ENCODE assay signal across 24 cellular contexts in the genomic region with DNA sequence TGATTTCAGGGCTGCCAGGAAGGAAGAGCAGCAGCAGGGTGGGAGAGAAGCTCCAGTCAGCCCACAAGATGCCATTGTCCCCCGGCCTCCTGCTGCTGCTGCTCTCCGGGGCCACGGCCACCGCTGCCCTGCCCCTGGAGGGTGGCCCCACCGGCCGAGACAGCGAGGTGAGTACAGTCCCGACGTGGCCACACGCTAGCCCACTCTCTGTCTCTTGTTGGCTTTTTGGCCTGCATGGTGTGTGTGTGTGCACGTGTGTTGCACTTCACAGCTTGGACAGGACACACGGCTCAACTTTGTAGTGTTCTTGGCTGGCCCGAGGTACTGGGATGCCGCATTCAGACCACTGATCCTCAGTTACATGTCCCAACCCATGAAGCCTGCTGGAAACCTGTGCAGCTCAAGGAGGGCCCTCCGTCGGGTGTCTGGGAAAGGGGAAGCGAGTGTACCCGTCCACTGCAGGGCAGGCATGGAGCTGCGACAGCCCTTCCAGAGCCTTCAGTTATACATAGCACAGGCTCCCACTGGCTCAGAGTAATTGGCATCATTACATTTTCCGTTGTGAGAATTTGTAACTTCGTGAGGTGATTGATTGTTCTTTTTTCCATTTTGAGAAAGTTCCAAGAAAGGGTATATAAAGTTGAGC. TPM values are rescaled to one million over a fixed set of nuclear protein-coding genes. Genes with fewer than 3 reads are reported as not detected.
DNase-seq lines count a peak whose midpoint lies in the region; ATAC-seq and TF ChIP-seq lines count a peak whose summit lies in the region.
"Had no signal": no experiment of that assay in that cellular context is flagged by ENCODE, and none has a peak within 500 bp of the region (broad histone marks: within the 10 kb centered on the region; RNA-seq: fewer than 3 reads in every experiment).

No MANE protein-coding gene starts in this region.

- H3K9me3 Mint-ChIP-seq in H9 (peaks cover 0 to 4% of the 10 kb centered on the region in 2 experiments; a peak in 1 of 5 replicates), nephron progenitor cell (peaks cover 3% of the 10 kb centered on the region), Caco-2 (ENCODE audit: unreplicated experiment) (no peaks in the 10 kb centered on the region)
- H3K9me3 Mint-ChIP-seq: activated B cell treated with CpG ODN at 0.5 μM for 24 hours; CD8-positive, alpha-beta memory T cell; effector memory CD8-positive, alpha-beta T cell; immature natural killer cell; T-helper 2 cell treated with Interferon-gamma antibody and Interleukin-4, amounts not matched to agents 5 μg/mL and 100 μg/mL, for 36 hours had no signal

- peak overlapping the region in 36 of 59 donors; percentile 1 to 52 (median 23) for H3K4me3 ChIP-seq in dorsolateral prefrontal cortex
- no peak overlapping the region for H3K4me3 ChIP-seq in Caco-2 (ENCODE audit: low read depth, low read length)
- H3K4me3 ChIP-seq: right atrium auricular region had no signal

- no peak overlapping the region for H3K23ac ChIP-seq in H9 (ENCODE audit: insufficient read length, low read depth, low read length)

- H3K79me1 ChIP-seq in H9 (ENCODE audit: insufficient read depth, low read depth, low read length, poor library complexity, severe bottlenecking), result no peaks in the 10 kb centered on the region

- peaks cover 19 to 23% of the 10 kb centered on the region in 2 experiments for H3K4me1 Mint-ChIP-seq in H9
- peaks cover 24% of the 10 kb centered on the region for H3K4me1 Mint-ChIP-seq in nephron progenitor cell
- no peaks in the 10 kb centered on the region for H3K4me1 Mint-ChIP-seq in Caco-2 (ENCODE audit: low read depth, unreplicated experiment)
- H3K4me1 Mint-ChIP-seq: activated B cell treated with CpG ODN at 0.5 μM for 24 hours; CD8-positive, alpha-beta memory T cell had no signal

- H3K27me3 ChIP-seq in H9 (ENCODE audit: insufficient read depth, low read length) (no peaks in the 10 kb centered on the region), dorsolateral prefrontal cortex (no peaks in the 10 kb centered on the region), Caco-2 (replicated peaks; ENCODE audit: control insufficient read depth, insufficient read depth, low read length) (no peaks in the 10 kb centered on the region)
- H3K27me3 ChIP-seq: heart left ventricle, right atrium auricular region had no signal

- H2AFZ ChIP-seq in H9 (ENCODE audit: low read length), result no peak overlapping the region

- POLR2A ChIA-PET in Caco-2 (lab: Charles Lee), result no interaction called here

- no peak overlapping the region for H4K91ac ChIP-seq in H9 (ENCODE audit: insufficient read length, low read depth, low read length)

- H3K9me3 ChIP-seq in H9 (ENCODE audit: control insufficient read depth, low read depth, low read length) (no peaks in the 10 kb centered on the region), Caco-2 (no peaks in the 10 kb centered on the region)
- H3K9me3 ChIP-seq: heart left ventricle, right atrium auricular region had no signal

- no peak overlapping the region for H2BK5ac ChIP-seq in H9 (ENCODE audit: insufficient read length, low read length)

- H3T11ph ChIP-seq in H9 (ENCODE audit: low read length), result no peak overlapping the region

- no peak overlapping the region for H2AK5ac ChIP-seq in H9 (ENCODE audit: insufficient read length, low read length)

- DNase-seq in H9 (no peak), dorsolateral prefrontal cortex (no peak), nephron progenitor cell (no peak), Caco-2 (no peak), COLO829 (ENCODE audit: low spot score) (no peak)
- DNase-seq: activated B cell treated with CpG ODN at 0.5 μM for 24 hours; activated CD8-positive, alpha-beta memory T cell treated with anti-CD3 and anti-CD28 coated beads for 24 hours; activated naive CD4-positive, alpha-beta T cell treated with anti-CD3 and anti-CD28 coated beads, Interleukin-2, amount 50 U/mL, for 16 hours; activated T-cell treated with anti-CD3 and anti-CD28 coated beads, Interleukin-2, amount 50 U/mL, for 48 hours; CD8-positive, alpha-beta memory T cell; effector memory CD8-positive, alpha-beta T cell; heart left ventricle; immature natural killer cell; KG1; left ventricle myocardium superior; NCI-H187; NCI-H774; nucleus accumbens; PC-3; SIG-M5 had no signal

- H2BK20ac ChIP-seq in H9 (ENCODE audit: low read depth, low read length, poor library complexity, severe bottlenecking), result no peak overlapping the region

- H4K5ac ChIP-seq in H9 (ENCODE audit: insufficient read length, low read depth, low read length), result no peak overlapping the region

- TF ChIP-seq CTCF in H9 (conservative IDR thresholded peaks at IDR 0.05) (no peak), dorsolateral prefrontal cortex (IDR thresholded peaks at IDR 0.05 in 54 of 56, conservative IDR thresholded peaks at IDR 0.05 in 2 of 56; ENCODE audit: low read depth in 1 of 56, partially characterized antibody in 56 of 56) (no peak), nephron progenitor cell (IDR thresholded peaks at IDR 0.05) (no peak), Caco-2 (IDR thresholded peaks at IDR 0.05; ENCODE audit: insufficient read depth in 1 of 2, low read depth in 1 of 2, low read length in 1 of 2, severe bottlenecking in 1 of 2, unreplicated experiment in 1 of 2) (no peak)

- H3K4me1 ChIP-seq in H9 (ENCODE audit: insufficient read depth, low read length) (peaks cover 2% of the 10 kb centered on the region; the same call in 1 of the 2 replicates), Caco-2 (no peaks in the 10 kb centered on the region)

- H4K8ac ChIP-seq in H9 (replicated peaks; ENCODE audit: insufficient read length, low read depth, low read length), result no peak overlapping the region

- H3K27ac ChIP-seq in H9 (ENCODE audit: insufficient read length, low read depth, low read length), result no peak overlapping the region
- H3K27ac ChIP-seq in dorsolateral prefrontal cortex, result peak overlapping the region in 17 of 59 donors; percentile 7 to 65 (median 44)
- H3K27ac ChIP-seq: right atrium auricular region had no signal

- H3K23me2 ChIP-seq in H9 (ENCODE audit: insufficient read length, low read depth, low read length, poor library complexity, severe bottlenecking), result no peaks in the 10 kb centered on the region

- WGBS in H9 (ENCODE audit: extremely low coverage, insufficient read length, low lambda C conversion rate), result no CpG with 5 or more reads among the region's 21 CpGs

- no peak overlapping the region for H3K9ac ChIP-seq in H9 (ENCODE audit: extremely low read depth, insufficient read length, low read length)

- no peak overlapping the region for H2BK12ac ChIP-seq in H9 (ENCODE audit: insufficient read length, low read depth, low read length)

- H3K79me2 ChIP-seq in H9 (ENCODE audit: insufficient read depth, low read length), result no peaks in the 10 kb centered on the region

- no peak overlapping the region for H3K4ac ChIP-seq in H9 (ENCODE audit: low read depth, low read length)

- H4K20me1 ChIP-seq in H9 (ENCODE audit: control insufficient read depth, insufficient read depth, insufficient read length), result no peaks in the 10 kb centered on the region

- H3K4me2 ChIP-seq in H9 (ENCODE audit: insufficient read depth, insufficient read length, low read length), result no peak overlapping the region

- H2BK15ac ChIP-seq in H9 (ENCODE audit: low read depth, low read length), result no peak overlapping the region

- H2BK120ac ChIP-seq in H9 (ENCODE audit: low read depth, low read length, poor library complexity, severe bottlenecking), result no peak overlapping the region

- no peaks in the 10 kb centered on the region for H3K36me3 ChIP-seq in Caco-2 (ENCODE audit: control insufficient read depth, insufficient read depth, low read length)
- H3K36me3 ChIP-seq: heart left ventricle, right atrium auricular region had no signal

- H3K14ac ChIP-seq in H9 (ENCODE audit: insufficient read depth, low read length), result no peak overlapping the region

- H3K18ac ChIP-seq in H9 (ENCODE audit: insufficient read length, low read depth, low read length), result no peak overlapping the region

- no peak for ATAC-seq in HG03159 (IDR thresholded peaks at IDR 0.05; ENCODE audit: unreplicated experiment)
- ATAC-seq: effector memory CD8-positive, alpha-beta T cell; left ventricle myocardium superior; PC-3 had no signal

- BruUV-seq in Caco-2 (replicated peaks; lab: Mats Ljungman, UMichigan), result no TSS peak

- CTCF ChIA-PET in Caco-2 (lab: Charles Lee), result interaction anchor here (1.0 kb wide), 1 partner anchor 20 kb away, joined by 3 read pairs; a partner anchor contains a TSS

- H3K56ac ChIP-seq in H9 (ENCODE audit: insufficient read length, low read depth, low read length), result no peak overlapping the region

- intact Hi-C loops in dorsolateral prefrontal cortex (cut with DNase I) (no loop called here), Caco-2 (cut with micrococcal nuclease; ENCODE audit: unreplicated experiment) (no loop called here)

- H3K27ac Mint-ChIP-seq in H9 (peak overlapping the region in 2 of 3 experiments; percentile 38 to 90; a peak in 3 of 7 replicates), nephron progenitor cell (peak overlapping the region; percentile 83), Caco-2 (ENCODE audit: unreplicated experiment) (no peak overlapping the region)
- H3K27ac Mint-ChIP-seq: activated B cell treated with CpG ODN at 0.5 μM for 24 hours; effector memory CD8-positive, alpha-beta T cell; T-helper 2 cell treated with Interferon-gamma antibody and Interleukin-4, amounts not matched to agents 5 μg/mL and 100 μg/mL, for 36 hours had no signal

- H3K4me3 Mint-ChIP-seq in H9 (peak overlapping the region in 1 of 2 experiments; percentile 5; a peak in 1 of 5 replicates), nephron progenitor cell (no peak overlapping the region), Caco-2 (ENCODE audit: unreplicated experiment) (no peak overlapping the region)
- H3K4me3 Mint-ChIP-seq: activated B cell treated with CpG ODN at 0.5 μM for 24 hours; CD8-positive, alpha-beta memory T cell; effector memory CD8-positive, alpha-beta T cell; immature natural killer cell; T-helper 2 cell treated with Interferon-gamma antibody and Interleukin-4, amounts not matched to agents 5 μg/mL and 100 μg/mL, for 36 hours had no signal

- H3K27me3 Mint-ChIP-seq in H9 (ENCODE audit: low read depth) (no peaks in the 10 kb centered on the region), nephron progenitor cell (ENCODE audit: low read depth, poor library complexity) (no peaks in the 10 kb centered on the region), Caco-2 (ENCODE audit: insufficient read depth, unreplicated experiment) (no peaks in the 10 kb centered on the region)
- H3K27me3 Mint-ChIP-seq: activated B cell treated with CpG ODN at 0.5 μM for 24 hours; CD8-positive, alpha-beta memory T cell had no signal

- H3K36me3 Mint-ChIP-seq in H9 (ENCODE audit: insufficient read depth in 1 of 3, low read depth in 3 of 3) (peaks cover 1 to 14% (median 7%) of the 10 kb centered on the region in 3 experiments; a peak in 6 of 7 replicates), nephron progenitor cell (ENCODE audit: low read depth) (peaks cover 26% of the 10 kb centered on the region), Caco-2 (ENCODE audit: insufficient read depth, unreplicated experiment) (no peaks in the 10 kb centered on the region)
- H3K36me3 Mint-ChIP-seq: CD8-positive, alpha-beta memory T cell had no signal

RNA-seq across cellular contexts. Expression of a gene that starts 0.4 kb away (rescaled TPM):
- total RNA-seq in H9 (2021), result 0.33 TPM in 1 of 2 replicates, not detected in the other
- total RNA-seq in dorsolateral prefrontal cortex, result 1 to 10 TPM in 117 of 120 experiments, under 1 TPM in 2, not detected in 1; 0.99 to 10.0 (median 3.4) TPM
- total RNA-seq in Caco-2 (2022), result 0.79 TPM in 1 of 2 replicates, not detected in the other
- total RNA-seq: chondrocyte, left ventricle myocardium superior, PC-3, right atrium auricular region had no signal

RNA-seq across cellular contexts. Expression of a gene that starts 20.0 kb away (rescaled TPM):
- total RNA-seq in H9 (2021), result 16.3 and 17.8 TPM in 2 replicates
- total RNA-seq in dorsolateral prefrontal cortex, result 10 to 100 TPM in 108 of 120 experiments, 1 to 10 TPM in 12; 7.2 to 24.1 (median 14.9) TPM
- total RNA-seq in Caco-2 (2022), result 20.1 and 23.1 TPM in 2 replicates

RNA-seq across cellular contexts. Expression of a gene that starts 22.1 kb away (rescaled TPM):
- total RNA-seq in H9 (2021), result 94.1 and 98.2 TPM in 2 replicates
- total RNA-seq in dorsolateral prefrontal cortex, result 10 to 100 TPM; 20.0 to 49.9 (median 32.7) TPM
- 80.2 and 80.4 TPM in 2 replicates for total RNA-seq in Caco-2 (2022)

RNA-seq across cellular contexts. Expression of a gene that starts 24.5 kb away (rescaled TPM):
- total RNA-seq in H9 (2021) (20.7 and 23.9 TPM in 2 replicates), dorsolateral prefrontal cortex (10 to 100 TPM; 24.3 to 45.5 (median 35.0) TPM), Caco-2 (2022) (19.9 and 22.2 TPM in 2 replicates)

RNA-seq across cellular contexts. Expression of a gene that starts 51.4 kb away (rescaled TPM):
- 289 and 291 TPM in 2 replicates for total RNA-seq in H9 (2021)
- 10 to 100 TPM; 47.6 to 99.3 (median 70.6) TPM for total RNA-seq in dorsolateral prefrontal cortex
- total RNA-seq in Caco-2 (2022), result 187 and 215 TPM in 2 replicates
